8 cellular contexts compared by ENCODE assay signal in the genomic region with DNA sequence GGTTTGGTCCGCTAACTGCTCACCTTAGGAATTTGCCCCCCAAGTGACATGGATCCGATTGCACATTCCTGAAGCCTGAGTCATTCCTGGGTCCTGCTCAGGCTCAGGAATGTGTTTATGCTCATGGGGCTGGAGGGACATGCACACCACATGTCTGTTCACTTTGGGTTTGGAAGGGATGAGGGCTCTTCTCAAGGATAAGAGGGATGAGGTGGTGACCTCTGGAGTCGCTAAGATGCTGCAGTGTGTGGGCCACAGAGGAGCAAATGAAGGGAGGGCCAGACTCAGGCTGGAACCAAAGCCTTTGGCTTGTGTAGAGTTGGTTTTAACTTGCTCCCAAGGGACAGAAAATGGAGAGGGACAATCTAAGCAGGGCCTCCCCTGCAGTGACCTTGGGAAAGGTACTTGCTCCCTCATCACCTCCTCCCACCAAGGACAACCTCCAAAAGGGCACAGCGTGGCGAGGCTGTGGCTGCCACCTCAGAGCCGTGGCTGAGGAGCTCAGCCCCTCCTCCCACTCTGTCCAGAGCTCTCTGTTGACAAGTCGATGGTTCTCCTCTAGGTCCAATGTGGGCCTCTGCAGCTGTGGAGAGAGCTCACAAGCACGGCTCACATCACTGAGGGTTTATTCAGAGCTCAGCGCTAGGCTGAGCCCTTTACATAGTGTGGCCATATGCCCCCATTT.
DNase-seq lines count a peak whose midpoint lies in the region; ATAC-seq and TF ChIP-seq lines count a peak whose summit lies in the region.
"Had no signal": no experiment of that assay in that cellular context is flagged by ENCODE, and none has a peak within 500 bp of the region (broad histone marks: within the 10 kb centered on the region; RNA-seq: fewer than 3 reads in every experiment).

No MANE protein-coding gene starts in this region.

- peaks cover 5% of the 10 kb centered on the region for H3K4me1 Mint-ChIP-seq in activated CD4-positive, alpha-beta T cell treated with anti-CD3 and anti-CD28 coated beads, Interleukin-2, amount 10 ng/mL, durations not matched to agents 24 days and 14 days

- ATAC-seq in IMR-90 (ENCODE audit: low read depth), result peak; percentile 86
- ATAC-seq in right lobe of liver, result peak; percentile 20 to 64 (median 32)

- dilution Hi-C loops in IMR-90 (cut with HindIII; ENCODE audit: low sequenced_read_pairs, unreplicated experiment), result no loop called here

- H3K4me3 ChIP-seq in IMR-90 (ENCODE audit: insufficient read depth, low read depth, low read length) (no peak overlapping the region), right lobe of liver (no peak overlapping the region), transverse colon (no peak overlapping the region)

- 53% methylated on average over 6 of the region's 9 CpGs; no CpG with 5 or more reads in 1 of the 2 experiments for WGBS in IMR-90 (ENCODE audit: extremely low coverage in 2 of 2, insufficient read length in 1 of 2), 2 experiments
- WGBS in right lobe of liver (ENCODE audit: insufficient coverage, low coverage, low lambda C conversion rate, missing lambda C conversion rate), result 38% methylated on average over 3 of the region's 9 CpGs
- WGBS in transverse colon (ENCODE audit: low coverage in 1 of 2), 2 donors, result 62% methylated on average over 9 of the region's 9 CpGs; no CpG with 5 or more reads in 1 of the 2 donors

- peak overlapping the region; percentile 98 for H2AK5ac ChIP-seq in IMR-90 (ENCODE audit: low read depth, low read length)

- peak overlapping the region; percentile 87 for H2AFZ ChIP-seq in IMR-90 (replicated peaks; ENCODE audit: low read length, poor library complexity)

- H2BK120ac ChIP-seq in IMR-90 (ENCODE audit: low read depth, low read length), result peak overlapping the region; percentile 99

- TF ChIP-seq RAD21 in IMR-90 (IDR thresholded peaks at IDR 0.05; ENCODE audit: low read length), result no peak

- intact Hi-C loops in IMR-90 (cut with micrococcal nuclease), result no loop called here
- intact Hi-C loops in right lobe of liver (cut with DNase I), result loop anchor here in 1 of 2 donors (5.0 kb wide), 1 partner anchor 42 kb away; no protein-coding TSS in a partner anchor
- intact Hi-C loops in transverse colon (cut with DNase I; ENCODE audit: low total_unique reads), result loop anchor here (1.0 kb wide), 1 partner anchor 36 kb away; no protein-coding TSS in a partner anchor
- intact Hi-C loops in activated CD4-positive, alpha-beta T cell treated with anti-CD3 and anti-CD28 coated beads, Interleukin-2, amount 10 ng/mL, durations not matched to agents 24 days and 14 days (cut with micrococcal nuclease), result no loop called here

- no peak for TF ChIP-seq EP300 in transverse colon (IDR thresholded peaks at IDR 0.05; ENCODE audit: low read depth)

- no peaks in the 10 kb centered on the region for H3K36me3 Mint-ChIP-seq in activated CD4-positive, alpha-beta T cell treated with anti-CD3 and anti-CD28 coated beads, Interleukin-2, amount 10 ng/mL, durations not matched to agents 24 days and 14 days (ENCODE audit: low read depth)

- no peak for TF ChIP-seq CTCF in IMR-90 (conservative IDR thresholded peaks at IDR 0.05; ENCODE audit: low read depth, low read length)
- TF ChIP-seq CTCF in right lobe of liver (IDR thresholded peaks at IDR 0.05), result no peak
- TF ChIP-seq CTCF in transverse colon (IDR thresholded peaks at IDR 0.05), result no peak

- H3K36me3 ChIP-seq in IMR-90 (ENCODE audit: control insufficient read depth, insufficient read depth, low read length), result no peaks in the 10 kb centered on the region
- H3K36me3 ChIP-seq in right lobe of liver, result no peaks in the 10 kb centered on the region
- H3K36me3 ChIP-seq in transverse colon, result no peaks in the 10 kb centered on the region

- peak overlapping the region; percentile 99 for H3K4ac ChIP-seq in IMR-90 (ENCODE audit: low read depth, low read length)

- peak overlapping the region; percentile 95 for H3K14ac ChIP-seq in IMR-90 (replicated peaks; ENCODE audit: low read depth, low read length)

- DNase-seq in IMR-90 (peak; percentile 99), dermis blood vessel endothelial cell (peak; percentile 94), right lobe of liver (peak in 2 of 3 donors; percentile 31 to 32), transverse colon (peak; percentile 41), germinal center (ENCODE audit: low spot score) (no peak), NCI-H774 (lab: John Stamatoyannopoulos, UW) (no peak)
- no peak for DNase-seq in activated CD4-positive, alpha-beta T cell treated with anti-CD3 and anti-CD28 coated beads, Interleukin-2, amount 10 ng/mL, durations not matched to agents 24 days and 14 days

- H4K20me1 ChIP-seq in IMR-90 (ENCODE audit: insufficient read depth, low read length), result no peaks in the 10 kb centered on the region

- H3K27me3 ChIP-seq in IMR-90 (ENCODE audit: control insufficient read depth, insufficient read depth, low read length) (no peaks in the 10 kb centered on the region), right lobe of liver (no peaks in the 10 kb centered on the region), transverse colon (no peaks in the 10 kb centered on the region)

- H3K18ac ChIP-seq in IMR-90 (ENCODE audit: low read depth, low read length), result peak overlapping the region; percentile 93

- H3K56ac ChIP-seq in IMR-90 (ENCODE audit: extremely low read depth, insufficient read depth, low read length), result peak overlapping the region; percentile 90

- peaks cover 1% of the 10 kb centered on the region for H3K27me3 Mint-ChIP-seq in activated CD4-positive, alpha-beta T cell treated with anti-CD3 and anti-CD28 coated beads, Interleukin-2, amount 10 ng/mL, durations not matched to agents 24 days and 14 days

- POLR2A ChIA-PET in IMR-90 (lab: Charles Lee; ENCODE audit: unreplicated experiment), result interaction anchor here (1.1 kb wide), 1 partner anchor 138 kb away, joined by 7 read pairs; a partner anchor contains a TSS

- H2BK20ac ChIP-seq in IMR-90 (ENCODE audit: low read depth, low read length), result peak overlapping the region; percentile 99

- peak overlapping the region; percentile 94 for H2AK9ac ChIP-seq in IMR-90 (replicated peaks; ENCODE audit: low read depth, low read length, poor library complexity)

- H4K5ac ChIP-seq in IMR-90 (ENCODE audit: low read depth, low read length), result peak overlapping the region; percentile 92

- H3K4me3 Mint-ChIP-seq in activated CD4-positive, alpha-beta T cell treated with anti-CD3 and anti-CD28 coated beads, Interleukin-2, amount 10 ng/mL, durations not matched to agents 24 days and 14 days, result no peak overlapping the region

- H3K4me1 ChIP-seq in IMR-90 (ENCODE audit: control insufficient read depth, insufficient read depth, low read length), result peaks cover 37% of the 10 kb centered on the region
- H3K4me1 ChIP-seq in right lobe of liver, result peaks cover 0 to 30% (median 13%) of the 10 kb centered on the region in 4 donors
- H3K4me1 ChIP-seq in transverse colon, result peaks cover 5 to 18% (median 7%) of the 10 kb centered on the region in 4 donors

- in situ Hi-C loops in IMR-90 (cut with MboI; ENCODE audit: low sequenced_read_pairs), result no loop called here
- in situ Hi-C loops in transverse colon (cut with MboI; ENCODE audit: low pct_ligation_motif_present in 1 of 4, low pct_unique_long_range_greater_than_20kb in 1 of 4, low sequenced_read_pairs in 3 of 4), result no loop called here

- peak overlapping the region; percentile 88 to 96 for H4K8ac ChIP-seq in IMR-90 (ENCODE audit: low read depth in 2 of 2, low read length in 2 of 2)

- H3K9me1 ChIP-seq in IMR-90 (ENCODE audit: insufficient read depth, low read length), result peaks cover 40% of the 10 kb centered on the region

- peak overlapping the region; percentile 25 for H3K4me2 ChIP-seq in IMR-90 (ENCODE audit: low read depth, low read length)
- H3K4me2 ChIP-seq: KMS-11 had no signal

- TF ChIP-seq POLR2A in IMR-90 (IDR thresholded peaks at IDR 0.05; ENCODE audit: low read depth, low read length), result no peak; the same call in 1 of the 2 replicates
- TF ChIP-seq POLR2A in right lobe of liver (IDR thresholded peaks at IDR 0.05), result no peak
- no peak for TF ChIP-seq POLR2A in transverse colon (IDR thresholded peaks at IDR 0.05)

- H2BK5ac ChIP-seq in IMR-90 (ENCODE audit: low read depth, low read length, poor library complexity, severe bottlenecking), result peak overlapping the region; percentile 99

- H4K91ac ChIP-seq in IMR-90 (ENCODE audit: insufficient read depth, low read depth, low read length), result peak overlapping the region; percentile 99

- H3K27ac ChIP-seq in IMR-90 (ENCODE audit: insufficient read depth, low read length), result peak overlapping the region; percentile 96
- peak overlapping the region in 2 of 3 donors; percentile 33 to 54 for H3K27ac ChIP-seq in right lobe of liver
- peak overlapping the region; percentile 40 to 76 (median 58) for H3K27ac ChIP-seq in transverse colon
- H3K27ac ChIP-seq: KMS-11 had no signal

- H3K27ac Mint-ChIP-seq in activated CD4-positive, alpha-beta T cell treated with anti-CD3 and anti-CD28 coated beads, Interleukin-2, amount 10 ng/mL, durations not matched to agents 24 days and 14 days, result no peak overlapping the region

- peaks cover 0 to 6% of the 10 kb centered on the region in 2 experiments; a peak in 1 of 4 replicates for H3K79me1 ChIP-seq in IMR-90 (ENCODE audit: low read depth in 1 of 2, low read length in 2 of 2)

- H3K23ac ChIP-seq in IMR-90 (ENCODE audit: low read depth, low read length), result peak overlapping the region; percentile 97

- BruUV-seq in IMR-90 (replicated peaks; lab: Mats Ljungman, UMichigan), result no TSS peak

- no peaks in the 10 kb centered on the region for H3K9me3 Mint-ChIP-seq in activated CD4-positive, alpha-beta T cell treated with anti-CD3 and anti-CD28 coated beads, Interleukin-2, amount 10 ng/mL, durations not matched to agents 24 days and 14 days

- H2BK15ac ChIP-seq in IMR-90 (ENCODE audit: low read depth, low read length), result peak overlapping the region; percentile 91

- H3K9ac ChIP-seq in IMR-90 (ENCODE audit: low read depth, low read length), result peak overlapping the region; percentile 8; the same call in 1 of the 2 replicates
- H3K9ac ChIP-seq: KMS-11 had no signal

- CTCF ChIA-PET in IMR-90 (lab: Yijun Ruan, JAX), result interaction anchor here (0.6 kb wide), 1 partner anchor 58 kb away, joined by 4 read pairs; no protein-coding TSS in a partner anchor

- H3K9me3 ChIP-seq in IMR-90 (ENCODE audit: control insufficient read depth, insufficient read depth, low read length) (no peaks in the 10 kb centered on the region), right lobe of liver (no peaks in the 10 kb centered on the region), transverse colon (no peaks in the 10 kb centered on the region)

TF ChIP-seq in IMR-90, 13 proteins besides CTCF, POLR2A, EP300 and RAD21 (continues in another document):
- TF ChIP-seq RCOR1 (IDR thresholded peaks at IDR 0.05; ENCODE audit: insufficient replicate concordance, low read length) (peak; percentile 5), CEBPB (IDR thresholded peaks at IDR 0.05; ENCODE audit: low read depth, low read length) (no peak), MAZ (IDR thresholded peaks at IDR 0.05; ENCODE audit: borderline replicate concordance, low read depth, low read length) (peak; percentile 84), BHLHE40 (IDR thresholded peaks at IDR 0.05; ENCODE audit: low read depth, low read length) (no peak)

Comparison
In these comparisons a context has a peak if more than half of its experiments do, and no peak if none do; other contexts are left out.
1. DNase-seq: peak in IMR-90 (single experiment), dermis blood vessel endothelial cell (single experiment), right lobe of liver (2 of 3) and transverse colon (single experiment); none in activated CD4-positive, alpha-beta T cell treated with anti-CD3 and anti-CD28 coated beads, Interleukin-2, amount 10 ng/mL, durations not matched to agents 24 days and 14 days (single experiment), germinal center (single experiment) and NCI-H774 (single experiment).
2. H3K27ac ChIP-seq: peak in every context shown above with its lines; median percentile 96 in IMR-90; 58 in transverse colon; 44 in right lobe of liver.